9 cellular contexts compared by ENCODE assay signal in the genomic region with DNA sequence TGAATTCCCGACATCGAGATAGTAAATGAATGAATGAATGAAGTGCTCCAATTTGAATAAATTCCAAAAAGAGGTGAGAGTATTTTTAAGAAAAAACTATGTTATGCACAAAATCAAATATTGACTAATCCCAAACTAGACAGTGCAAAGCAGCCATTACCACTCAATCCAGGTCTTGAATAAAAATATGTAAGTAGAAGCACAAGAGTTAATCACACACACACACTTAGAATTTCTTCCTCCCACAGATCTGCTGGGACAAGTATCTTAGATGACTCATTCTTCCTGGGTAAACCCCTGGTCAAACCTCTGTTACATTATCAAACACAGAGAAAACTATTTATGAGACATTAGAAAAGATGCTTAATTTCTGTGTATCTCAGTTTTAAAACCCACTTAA. TPM values are rescaled to one million over a fixed set of nuclear protein-coding genes. Genes with fewer than 3 reads are reported as not detected.
DNase-seq lines count a peak whose midpoint lies in the region; ATAC-seq, FAIRE-seq and TF ChIP-seq lines count a peak whose summit lies in the region.
"Had no signal": no experiment of that assay in that cellular context is flagged by ENCODE, and none has a peak within 500 bp of the region (broad histone marks: within the 10 kb centered on the region; RNA-seq: fewer than 3 reads in every experiment).

No MANE protein-coding gene starts in this region.

- POLR2A ChIA-PET in GM10248 (lab: Yijun Ruan, JAX), result no interaction called here

- no peak overlapping the region for H3K4me3 Mint-ChIP-seq in neural progenitor cell
- H3K4me3 Mint-ChIP-seq: naive B cell had no signal

- H3K4me3 ChIP-seq in H7 (ENCODE audit: insufficient read depth, low read depth, low read length) (no peak overlapping the region), neural progenitor cell (no peak overlapping the region)

- peaks cover 7% of the 10 kb centered on the region for H3K4me1 ChIP-seq in neural progenitor cell

- peak; percentile 58 for ATAC-seq in GM21825 (IDR thresholded peaks at IDR 0.05; ENCODE audit: unreplicated experiment)

- H3K36me3 ChIP-seq in H7 (replicated peaks; ENCODE audit: control insufficient read depth, insufficient read depth, low read length) (no peaks in the 10 kb centered on the region), neural progenitor cell (no peaks in the 10 kb centered on the region)

- peaks cover 2% of the 10 kb centered on the region for H3K4me1 Mint-ChIP-seq in neural progenitor cell
- H3K4me1 Mint-ChIP-seq: naive B cell had no signal

- H3K4me2 ChIP-seq in neural progenitor cell, result no peak overlapping the region

- no peak overlapping the region for H3K27ac ChIP-seq in neural progenitor cell

- no peak overlapping the region for H2AFZ ChIP-seq in neural progenitor cell (replicated peaks)

- DNase-seq in GM10248 (ENCODE audit: extremely low spot score) (peak; percentile 18), RCC 7860 (ENCODE audit: low spot score) (peak; percentile 74), kidney glomerular epithelial cell (lab: John Stamatoyannopoulos, UW) (peak; percentile 75), NCI-H774 (lab: John Stamatoyannopoulos, UW) (no peak), H7 (no peak), HuH-7.5 (ENCODE audit: low spot score) (no peak), neural progenitor cell (ENCODE audit: low spot score) (no peak)
- DNase-seq: naive B cell had no signal

- H3K27ac Mint-ChIP-seq in neural progenitor cell, result no peak overlapping the region

- H3K9me3 Mint-ChIP-seq in neural progenitor cell, result no peaks in the 10 kb centered on the region
- H3K9me3 Mint-ChIP-seq: naive B cell had no signal

- no peaks in the 10 kb centered on the region for H3K36me3 Mint-ChIP-seq in neural progenitor cell
- H3K36me3 Mint-ChIP-seq: naive B cell had no signal

- peak; percentile 94 for FAIRE-seq in RCC 7860 (lab: Jason Lieb, UNC)

- no peaks in the 10 kb centered on the region for H3F3A ChIP-seq in neural progenitor cell (ENCODE audit: low read depth)

- H3K9ac ChIP-seq in neural progenitor cell, result no peak overlapping the region

- H3K9me3 ChIP-seq in neural progenitor cell (ENCODE audit: low read depth), result no peaks in the 10 kb centered on the region

- no peaks in the 10 kb centered on the region for H3K79me2 ChIP-seq in neural progenitor cell (ENCODE audit: low read depth)

- TF ChIP-seq CTCF in GM10248 (IDR thresholded peaks at IDR 0.05; ENCODE audit: control extremely low read depth, extremely low read depth, low read depth, missing control alignments) (no peak), neural progenitor cell (IDR thresholded peaks at IDR 0.05) (no peak)

- CTCF ChIA-PET in GM10248 (lab: Yijun Ruan, JAX), result interaction anchor here (1.4 to 1.9 kb wide), 4 partner anchors 8 to 40 kb away, joined by 3 to 10 read pairs (median 4); no protein-coding TSS in a partner anchor

- H3K27me3 ChIP-seq in H7 (ENCODE audit: control insufficient read depth, insufficient read depth, low read length), result no peaks in the 10 kb centered on the region
- H3K27me3 ChIP-seq in neural progenitor cell, result no peaks in the 10 kb centered on the region

- H4K20me1 ChIP-seq in neural progenitor cell (ENCODE audit: low read depth), result no peaks in the 10 kb centered on the region

- H3K27me3 Mint-ChIP-seq in neural progenitor cell (ENCODE audit: insufficient read depth, low read depth), result peaks cover 6% of the 10 kb centered on the region

RNA-seq across cellular contexts. Expression of a gene that starts 55.9 kb away (rescaled TPM):
- 0.81 and 1.1 TPM in 2 replicates for total RNA-seq in H7 (2014; rRNA removed; shearing (Covaris generic))
- 0.25 and 0.39 TPM in 2 replicates for total RNA-seq in neural progenitor cell (ENCODE audit: low replicate concordance)

Comparison
In these comparisons a context has a peak if more than half of its experiments do, and no peak if none do; other contexts are left out.
1. DNase-seq: peak in GM10248 (single experiment), RCC 7860 (single experiment) and kidney glomerular epithelial cell (single experiment); none in NCI-H774 (single experiment), H7 (single experiment), HuH-7.5 (single experiment) and neural progenitor cell (single experiment).